31 cellular contexts compared by ENCODE assay signal in the genomic region with DNA sequence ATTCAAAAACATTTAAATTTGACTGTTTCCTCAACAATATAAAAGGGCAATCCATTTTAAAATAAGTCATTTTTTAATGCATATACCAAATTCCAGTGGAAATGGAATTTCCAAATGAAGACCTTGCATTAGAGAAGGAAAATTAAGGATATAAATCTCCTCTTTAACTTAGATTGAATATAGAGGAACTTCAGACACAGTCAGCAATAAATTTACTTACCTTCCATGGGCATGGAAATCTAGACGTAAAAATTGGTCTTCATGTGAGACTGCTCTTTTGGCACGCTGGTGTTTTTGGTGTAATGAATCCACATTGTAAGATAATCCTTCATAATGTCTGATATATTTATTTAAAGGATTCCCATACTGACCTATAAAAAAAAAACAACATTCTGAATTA.
"Had no signal": no experiment of that assay in that cellular context is flagged by ENCODE, and none has a peak within 500 bp of the region (broad histone marks: within the 10 kb centered on the region; RNA-seq: fewer than 3 reads in every experiment).

No MANE protein-coding gene starts in this region.

- FAIRE-seq: frontal cortex had no signal

- H3K36me3 ChIP-seq: breast epithelium had no signal

- H3K4me3 Mint-ChIP-seq: activated B cell treated with CpG ODN at 0.5 μM for 24 hours; activated CD8-positive, alpha-beta T cell treated with anti-CD3 and anti-CD28 coated beads for 36 hours; activated naive CD4-positive, alpha-beta T cell treated with anti-CD3 and anti-CD28 coated beads, Interleukin-2, amount 10 ng/mL, durations not matched to agents 7 days and 5 days; activated naive CD8-positive, alpha-beta T cell treated with anti-CD3 and anti-CD28 coated beads, Interleukin-2, amount 10 ng/mL, durations not matched to agents 7 days and 5 days; activated T-cell treated with anti-CD3 and anti-CD28 coated beads, Interleukin-2, amount 50 U/mL, for 4 hours; brain; dendritic cell treated with granulocyte-macrophage colony-stimulating factor and Interleukin-4, amounts not matched to agents 40 ng/mL and 50 ng/mL, for 4 days; endodermal cell; T-helper 1 cell treated with Interleukin-12 subunit alpha and Interleukin-12 subunit beta and Interleukin-4 antibody, amounts not matched to agents 30 μg/mL and 1 μg/mL, for 36 hours; T-helper 2 cell treated with Interferon-gamma antibody and Interleukin-4, amounts not matched to agents 5 μg/mL and 100 μg/mL, for 36 hours had no signal

- H3K9me3 Mint-ChIP-seq: activated B cell treated with CpG ODN at 0.5 μM for 24 hours; activated CD8-positive, alpha-beta T cell treated with anti-CD3 and anti-CD28 coated beads for 36 hours; activated naive CD4-positive, alpha-beta T cell treated with anti-CD3 and anti-CD28 coated beads, Interleukin-2, amount 10 ng/mL, durations not matched to agents 7 days and 5 days; activated naive CD4-positive, alpha-beta T cell treated with anti-CD3 and anti-CD28 coated beads, Interleukin-2, amount 50 U/mL, for 72 hours; activated T-cell treated with anti-CD3 and anti-CD28 coated beads, Interleukin-2, amount 50 U/mL, for 4 hours; brain; dendritic cell treated with granulocyte-macrophage colony-stimulating factor and Interleukin-4, amounts not matched to agents 40 ng/mL and 50 ng/mL, for 4 days; endodermal cell; T-helper 1 cell treated with Interleukin-12 subunit alpha and Interleukin-12 subunit beta and Interleukin-4 antibody, amounts not matched to agents 30 μg/mL and 1 μg/mL, for 36 hours; T-helper 2 cell treated with Interferon-gamma antibody and Interleukin-4, amounts not matched to agents 5 μg/mL and 100 μg/mL, for 36 hours had no signal

- H3K27ac ChIP-seq: ascending aorta, breast epithelium, cardiac muscle cell, coronary artery, WERI-Rb-1 had no signal

- H3K4me1 ChIP-seq: breast epithelium had no signal

- H3K9me3 ChIP-seq: ascending aorta, breast epithelium had no signal

- H3K4me3 ChIP-seq: ascending aorta, breast epithelium, cardiac muscle cell, coronary artery, dorsolateral prefrontal cortex had no signal

- ATAC-seq: activated CD4-positive, CD25-positive, alpha-beta regulatory T cell treated with anti-CD3 and anti-CD28 coated beads, Interleukin-2, amount 50 U/mL, for 24 hours; activated CD8-positive, alpha-beta T cell treated with anti-CD3 and anti-CD28 coated beads for 36 hours; activated naive CD4-positive, alpha-beta T cell treated with anti-CD3 and anti-CD28 coated beads, Interleukin-2, amount 50 U/mL, for 72 hours; activated T-cell treated with anti-CD3 and anti-CD28 coated beads, Interleukin-2, amount 50 U/mL, for 4 hours; esophagus mucosa had no signal

- H3K27ac Mint-ChIP-seq: activated B cell treated with CpG ODN at 0.5 μM for 24 hours; activated CD8-positive, alpha-beta T cell treated with anti-CD3 and anti-CD28 coated beads for 36 hours; activated naive CD4-positive, alpha-beta T cell treated with anti-CD3 and anti-CD28 coated beads, Interleukin-2, amount 10 ng/mL, durations not matched to agents 7 days and 5 days; activated naive CD4-positive, alpha-beta T cell treated with anti-CD3 and anti-CD28 coated beads, Interleukin-2, amount 50 U/mL, for 72 hours; brain; dendritic cell treated with granulocyte-macrophage colony-stimulating factor and Interleukin-4, amounts not matched to agents 40 ng/mL and 50 ng/mL, for 4 days; endodermal cell; T-helper 1 cell treated with Interleukin-12 subunit alpha and Interleukin-12 subunit beta and Interleukin-4 antibody, amounts not matched to agents 30 μg/mL and 1 μg/mL, for 36 hours; T-helper 2 cell treated with Interferon-gamma antibody and Interleukin-4, amounts not matched to agents 5 μg/mL and 100 μg/mL, for 36 hours had no signal

- H3K4me1 Mint-ChIP-seq: endodermal cell had no signal

- H3K27me3 Mint-ChIP-seq: activated B cell treated with CpG ODN at 0.5 μM for 24 hours; activated CD8-positive, alpha-beta T cell treated with anti-CD3 and anti-CD28 coated beads for 36 hours; activated naive CD4-positive, alpha-beta T cell treated with anti-CD3 and anti-CD28 coated beads, Interleukin-2, amount 10 ng/mL, durations not matched to agents 7 days and 5 days; activated naive CD8-positive, alpha-beta T cell treated with anti-CD3 and anti-CD28 coated beads, Interleukin-2, amount 10 ng/mL, durations not matched to agents 7 days and 5 days; brain; dendritic cell treated with granulocyte-macrophage colony-stimulating factor and Interleukin-4, amounts not matched to agents 40 ng/mL and 50 ng/mL, for 4 days had no signal

- H3K27me3 ChIP-seq: ascending aorta, breast epithelium, cardiac muscle cell, dorsolateral prefrontal cortex had no signal

- DNase-seq: activated B cell treated with CpG ODN at 0.5 μM for 24 hours; activated CD4-positive, alpha-beta T cell treated with anti-CD3 and anti-CD28 coated beads for 48 hours; activated CD4-positive, alpha-beta T cell treated with anti-CD3 and anti-CD28 coated beads, Interleukin-2, amount 50 U/mL, for 1 hour; activated CD4-positive, alpha-beta T cell treated with anti-CD3 and anti-CD28 coated beads, Interleukin-2, amount 50 U/mL, for 48 hours; activated CD8-positive, alpha-beta memory T cell treated with anti-CD3 and anti-CD28 coated beads for 24 hours; activated CD8-positive, alpha-beta T cell treated with anti-CD3 and anti-CD28 coated beads for 36 hours; activated gamma-delta T cell; activated naive CD4-positive, alpha-beta T cell; activated naive CD4-positive, alpha-beta T cell treated with anti-CD3 and anti-CD28 coated beads, Interleukin-2, amount 10 ng/mL, durations not matched to agents 7 days and 5 days; activated naive CD8-positive, alpha-beta T cell treated with anti-CD3 and anti-CD28 coated beads, Interleukin-2, amount 10 ng/mL, durations not matched to agents 7 days and 5 days; activated T-cell treated with anti-CD3 and anti-CD28 coated beads, Interleukin-2, amount 50 U/mL, for 4 hours; central memory CD4-positive, alpha-beta T cell; dorsolateral prefrontal cortex; effector memory CD4-positive, alpha-beta T cell; endodermal cell; foreskin fibroblast; head of caudate nucleus; T1000; WERI-Rb-1 had no signal
